ENCODE assay signal across 11 cellular contexts in the genomic region with DNA sequence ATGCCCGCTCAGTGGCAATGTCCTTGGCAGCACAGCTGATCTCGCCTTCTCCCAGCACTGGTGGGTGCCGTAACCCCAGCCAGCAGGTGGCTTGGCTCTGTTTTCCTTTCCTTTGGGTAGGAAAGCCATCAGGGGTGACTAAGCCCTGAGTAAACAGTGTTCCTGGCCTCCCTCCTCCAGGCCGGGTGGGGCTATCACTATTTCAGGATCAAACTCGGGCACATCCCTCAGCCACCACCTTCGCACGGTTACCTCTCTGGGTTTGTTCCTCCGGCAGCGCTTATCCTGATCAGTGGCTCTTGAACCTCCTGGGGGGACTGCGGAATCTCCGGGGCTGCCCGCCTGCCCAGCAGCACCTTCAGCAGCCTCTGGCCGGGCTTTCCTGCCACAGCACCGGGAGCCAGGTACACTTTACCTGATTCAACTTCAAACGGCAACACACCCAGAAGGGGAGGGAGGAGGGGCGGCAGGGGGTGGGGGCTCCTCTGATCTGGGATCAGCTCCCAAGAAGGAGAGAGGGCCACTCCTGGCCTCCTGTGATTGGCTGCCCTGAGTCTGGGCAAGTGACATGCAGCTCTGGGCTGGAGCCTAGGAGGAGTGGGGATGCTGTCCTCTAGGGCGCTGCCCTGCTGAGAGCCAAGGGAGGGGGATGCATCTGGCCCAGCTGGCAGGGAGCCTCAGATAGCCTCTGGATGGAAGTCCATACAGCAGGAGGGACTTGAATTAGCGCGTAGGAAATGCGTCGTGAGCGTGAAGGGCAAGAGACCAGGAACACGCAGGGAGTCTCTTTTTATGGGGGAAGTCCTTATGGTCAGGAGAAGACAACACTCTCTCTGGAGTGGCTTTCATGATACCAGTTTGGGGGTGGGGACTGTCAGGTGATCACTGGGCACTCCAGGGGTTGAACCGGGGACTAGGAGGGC. TPM values are rescaled to one million over a fixed set of nuclear protein-coding genes. Genes with fewer than 3 reads are reported as not detected.
DNase-seq lines count a peak whose midpoint lies in the region; ATAC-seq, FAIRE-seq and TF ChIP-seq lines count a peak whose summit lies in the region.
"Had no signal": no experiment of that assay in that cellular context is flagged by ENCODE, and none has a peak within 500 bp of the region (broad histone marks: within the 10 kb centered on the region; RNA-seq: fewer than 3 reads in every experiment).

A gene with protein sequence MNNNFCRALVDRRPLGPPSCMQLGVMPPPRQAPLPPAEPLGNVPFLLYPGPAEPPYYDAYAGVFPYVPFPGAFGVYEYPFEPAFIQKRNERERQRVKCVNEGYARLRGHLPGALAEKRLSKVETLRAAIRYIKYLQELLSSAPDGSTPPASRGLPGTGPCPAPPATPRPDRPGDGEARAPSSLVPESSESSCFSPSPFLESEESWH (minus strand): TSS at position 353 of the 923 bp plus-strand sequence. CDS start 11,812 bp downstream, outside the sequence.

- TF ChIP-seq EP300 in H1 (IDR thresholded peaks at IDR 0.05; ENCODE audit: borderline replicate concordance in 1 of 2, low read depth in 2 of 2, low read length in 2 of 2) = no peak

- 0 out of 2 replicates have a peak within 1 kb of the TSS, but pooled peaks have one; percentile 9 for H2BK12ac ChIP-seq in H1 (ENCODE audit: low read depth, low read length)
- H2BK12ac ChIP-seq in neuronal stem cell (ENCODE audit: low read length) = no peak within 1 kb of the TSS

- no peak within 1 kb of the TSS for H3K27ac Mint-ChIP-seq in activated T-helper 2 cell treated with anti-CD3 and anti-CD28 coated beads, Interferon-gamma antibody, Interleukin-2, Interleukin-4, amounts not matched to agents 10 μg/mL and 5 μg/mL and 100 μg/mL, durations not matched to agents 14 hours and 24 hours and 36 hours
- H3K27ac Mint-ChIP-seq: stimulated activated naive CD8-positive, alpha-beta T cell treated with anti-CD3 and anti-CD28 coated beads, Interleukin-15, Interleukin-2, amounts not matched to agents 100 ng/mL and 50 ng/mL, for 24 hours had no signal

- H3K18ac ChIP-seq in H1 (ENCODE audit: extremely low read depth, low read length) (peak within 1 kb of the TSS; percentile 51), neuronal stem cell (ENCODE audit: low read length) (peak within 1 kb of the TSS; percentile 82)

- no peak within 1 kb of the TSS for H3K27ac ChIP-seq in H1 (ENCODE audit: low read depth, low read length)
- no peak within 1 kb of the TSS for H3K27ac ChIP-seq in neuronal stem cell (replicated peaks; ENCODE audit: low read length)
- H3K27ac ChIP-seq: heart right ventricle had no signal

- H3K23me2 ChIP-seq in H1 (ENCODE audit: low read depth, low read length) = no peaks in the 10 kb centered on the region

- H3K4me3 ChIP-seq in H1 (ENCODE audit: extremely low read depth in 1 of 4, insufficient read depth in 2 of 4, low read depth in 3 of 4, low read length in 4 of 4) (peak within 1 kb of the TSS in 1 of 4 experiments; percentile 35; a peak in 1 of 8 replicates), neuronal stem cell (ENCODE audit: low read length in 2 of 2) (peak within 1 kb of the TSS in 1 of 2 donors; percentile 53)
- H3K4me3 ChIP-seq: heart right ventricle had no signal

- no peaks in the 10 kb centered on the region for H3K79me2 ChIP-seq in H1 (ENCODE audit: control insufficient read depth in 1 of 2, insufficient read depth in 2 of 2, low read length in 2 of 2)

- intact Hi-C loops in activated T-helper 2 cell treated with anti-CD3 and anti-CD28 coated beads, Interferon-gamma antibody, Interleukin-2, Interleukin-4, amounts not matched to agents 10 μg/mL and 5 μg/mL and 100 μg/mL, durations not matched to agents 14 hours and 24 hours and 36 hours (cut with micrococcal nuclease) = no loop called here

- no peaks in the 10 kb centered on the region for H3K79me1 ChIP-seq in H1 (ENCODE audit: low read depth, low read length)
- no peaks in the 10 kb centered on the region for H3K79me1 ChIP-seq in neuronal stem cell (ENCODE audit: low read depth, low read length)

- peaks cover 6% of the 10 kb centered on the region for H3K4me1 ChIP-seq in ES-I3 (ENCODE audit: insufficient read depth, low read length)
- peaks cover 3 to 11% (median 9%) of the 10 kb centered on the region in 4 experiments for H3K4me1 ChIP-seq in H1 (replicated peaks in 1 of 4; ENCODE audit: control insufficient read depth in 3 of 4, insufficient read depth in 4 of 4, low read length in 3 of 4)
- H3K4me1 ChIP-seq in neuronal stem cell (ENCODE audit: control insufficient read depth in 2 of 2, insufficient read depth in 1 of 2, low read depth in 1 of 2, low read length in 2 of 2) = peaks cover 0 to 6% of the 10 kb centered on the region in 2 donors
- H3K4me1 ChIP-seq: heart right ventricle had no signal

- POLR2A ChIA-PET in H1 (lab: Charles Lee; ENCODE audit: partially characterized antibody) = interaction anchor here (1.0 to 4.3 kb wide), 4 partner anchors 8 to 27 kb away, joined by 3 to 13 read pairs (median 4); partner anchors contain the start of gene TMEM9

- CTCF ChIA-PET in H1 (lab: Charles Lee; ENCODE audit: partially characterized antibody) = interaction anchor here (1.0 to 4.9 kb wide), 10 partner anchors 11 to 178 kb away, joined by 3 to 17 read pairs (median 3); no protein-coding TSS in a partner anchor

- peak within 1 kb of the TSS; percentile 57 for H3K4ac ChIP-seq in H1 (replicated peaks; ENCODE audit: insufficient read length, low read depth, low read length)
- no peak within 1 kb of the TSS for H3K4ac ChIP-seq in neuronal stem cell (ENCODE audit: low read length)

- no peaks in the 10 kb centered on the region for H3K9me3 Mint-ChIP-seq in activated T-helper 2 cell treated with anti-CD3 and anti-CD28 coated beads, Interferon-gamma antibody, Interleukin-2, Interleukin-4, amounts not matched to agents 10 μg/mL and 5 μg/mL and 100 μg/mL, durations not matched to agents 14 hours and 24 hours and 36 hours
- H3K9me3 Mint-ChIP-seq: stimulated activated naive CD8-positive, alpha-beta T cell treated with anti-CD3 and anti-CD28 coated beads, Interleukin-15, Interleukin-2, amounts not matched to agents 100 ng/mL and 50 ng/mL, for 24 hours had no signal

- no peak for TF ChIP-seq CTCF in H1 (IDR thresholded peaks at IDR 0.05; ENCODE audit: control extremely low read depth in 1 of 3, insufficient read depth in 1 of 3, low read depth in 1 of 3, low read length in 3 of 3)

- H2BK120ac ChIP-seq in H1 (replicated peaks; ENCODE audit: low read depth, low read length) (no peak within 1 kb of the TSS), neuronal stem cell (ENCODE audit: low read depth, low read length) (no peak within 1 kb of the TSS)

- H3K9me3 ChIP-seq in ES-I3 (ENCODE audit: control insufficient read depth, insufficient read depth, low read length) = no peaks in the 10 kb centered on the region
- no peaks in the 10 kb centered on the region for H3K9me3 ChIP-seq in H1 (ENCODE audit: insufficient read depth in 2 of 2, low read depth in 1 of 2, low read length in 1 of 2)
- H3K9me3 ChIP-seq in neuronal stem cell (replicated peaks in 1 of 2; ENCODE audit: control insufficient read depth in 2 of 2, insufficient read depth in 1 of 2, low read depth in 1 of 2, low read length in 2 of 2) = no peaks in the 10 kb centered on the region
- H3K9me3 ChIP-seq: heart right ventricle had no signal

- no peak within 1 kb of the TSS for H3K23ac ChIP-seq in H1 (ENCODE audit: insufficient read length)
- H3K23ac ChIP-seq in neuronal stem cell (ENCODE audit: low read depth, low read length, poor library complexity) = no peak within 1 kb of the TSS

- H3K4me3 Mint-ChIP-seq in activated T-helper 2 cell treated with anti-CD3 and anti-CD28 coated beads, Interferon-gamma antibody, Interleukin-2, Interleukin-4, amounts not matched to agents 10 μg/mL and 5 μg/mL and 100 μg/mL, durations not matched to agents 14 hours and 24 hours and 36 hours (ENCODE audit: low read depth) = no peak within 1 kb of the TSS
- H3K4me3 Mint-ChIP-seq: stimulated activated naive CD8-positive, alpha-beta T cell treated with anti-CD3 and anti-CD28 coated beads, Interleukin-15, Interleukin-2, amounts not matched to agents 100 ng/mL and 50 ng/mL, for 24 hours had no signal

- H4K8ac ChIP-seq in H1 (ENCODE audit: extremely low read depth, insufficient read depth, low read length) (no peak within 1 kb of the TSS), neuronal stem cell (ENCODE audit: low read depth, low read length) (no peak within 1 kb of the TSS)

- DNase-seq in NCI-H2196 treated with DMSO at 0.1 percent for 48 hours (lab: John Stamatoyannopoulos, UW; ENCODE audit: unreplicated experiment) (peak; percentile 47), H1 (ENCODE audit: low read depth in 1 of 2, low spot score in 2 of 2) (peak in 1 of 2 experiments; percentile 67), neuronal stem cell (ENCODE audit: low spot score) (no peak), HuH-7 (ENCODE audit: low spot score) (no peak)
- DNase-seq in activated T-helper 2 cell treated with anti-CD3 and anti-CD28 coated beads, Interferon-gamma antibody, Interleukin-2, Interleukin-4, amounts not matched to agents 10 μg/mL and 5 μg/mL and 100 μg/mL, durations not matched to agents 14 hours and 24 hours and 36 hours (ENCODE audit: low spot score) = no peak
- DNase-seq: heart right ventricle had no signal

- ATAC-seq in GM21529 (IDR thresholded peaks at IDR 0.05; ENCODE audit: unreplicated experiment) = no peak
- no peak for ATAC-seq in HG03025 (IDR thresholded peaks at IDR 0.05; ENCODE audit: low FRiP score, unreplicated experiment)
- ATAC-seq: right cardiac atrium had no signal

- H3K56ac ChIP-seq in H1 (replicated peaks; ENCODE audit: insufficient read length, low read depth, low read length) = peak within 1 kb of the TSS; percentile 17

- H3K14ac ChIP-seq in H1 (ENCODE audit: insufficient read length) (no peak within 1 kb of the TSS), neuronal stem cell (ENCODE audit: low read length) (peak within 1 kb of the TSS; percentile 78)

- H3K27me3 ChIP-seq in H1 (replicated peaks in 1 of 4; ENCODE audit: control insufficient read depth in 3 of 4, extremely low read depth in 1 of 4, insufficient read depth in 3 of 4, low read length in 3 of 4) (no peaks in the 10 kb centered on the region; a peak in 1 of 7 replicates), neuronal stem cell (ENCODE audit: control insufficient read depth in 3 of 3, insufficient read depth in 3 of 3, low read depth in 1 of 3, low read length in 3 of 3) (peaks cover 0 to 46% (median 0%) of the 10 kb centered on the region in 3 experiments)

- TF ChIP-seq RAD21 in H1 (IDR thresholded peaks at IDR 0.05 in 1 of 2, conservative IDR thresholded peaks at IDR 0.05 in 1 of 2; ENCODE audit: low read depth in 2 of 2, low read length in 2 of 2) = no peak

- H3K36me3 Mint-ChIP-seq in activated T-helper 2 cell treated with anti-CD3 and anti-CD28 coated beads, Interferon-gamma antibody, Interleukin-2, Interleukin-4, amounts not matched to agents 10 μg/mL and 5 μg/mL and 100 μg/mL, durations not matched to agents 14 hours and 24 hours and 36 hours (ENCODE audit: low read depth) = no peaks in the 10 kb centered on the region

- no peaks in the 10 kb centered on the region for H3K4me1 Mint-ChIP-seq in activated T-helper 2 cell treated with anti-CD3 and anti-CD28 coated beads, Interferon-gamma antibody, Interleukin-2, Interleukin-4, amounts not matched to agents 10 μg/mL and 5 μg/mL and 100 μg/mL, durations not matched to agents 14 hours and 24 hours and 36 hours (ENCODE audit: low read depth)

- FAIRE-seq in H1 (lab: Jason Lieb, UNC) = no peak

- peaks cover 5% of the 10 kb centered on the region for H3K27me3 Mint-ChIP-seq in activated T-helper 2 cell treated with anti-CD3 and anti-CD28 coated beads, Interferon-gamma antibody, Interleukin-2, Interleukin-4, amounts not matched to agents 10 μg/mL and 5 μg/mL and 100 μg/mL, durations not matched to agents 14 hours and 24 hours and 36 hours (ENCODE audit: low read depth)

- H3K36me3 ChIP-seq in ES-I3 (ENCODE audit: insufficient read depth, low read length) (no peaks in the 10 kb centered on the region), H1 (ENCODE audit: control insufficient read depth in 2 of 4, insufficient read depth in 4 of 4, low read length in 3 of 4) (no peaks in the 10 kb centered on the region), neuronal stem cell (replicated peaks in 1 of 2; ENCODE audit: control insufficient read depth in 2 of 2, insufficient read depth in 2 of 2, low read length in 2 of 2) (no peaks in the 10 kb centered on the region)
- H3K36me3 ChIP-seq: heart right ventricle had no signal

- H3K9ac ChIP-seq in ES-I3 (ENCODE audit: low read depth, low read length) (peak within 1 kb of the TSS; percentile 28; the same call in 1 of the 2 replicates), H1 (replicated peaks in 1 of 4; ENCODE audit: extremely low read depth in 1 of 4, low read depth in 3 of 4, low read length in 3 of 4) (no peak within 1 kb of the TSS), neuronal stem cell (ENCODE audit: low read depth, low read length, poor library complexity) (no peak within 1 kb of the TSS)

- H2AK5ac ChIP-seq in H1 (ENCODE audit: low read depth, low read length) (no peak within 1 kb of the TSS), neuronal stem cell (ENCODE audit: low read depth, low read length) (peak within 1 kb of the TSS; percentile 96)

- peak within 1 kb of the TSS; percentile 61; the same call in 1 of the 2 replicates for H2BK15ac ChIP-seq in H1 (ENCODE audit: low read length)
- H2BK15ac ChIP-seq in neuronal stem cell (ENCODE audit: low read length) = no peak within 1 kb of the TSS

- WGBS in H1 (ENCODE audit: extremely low coverage in 1 of 2, insufficient coverage in 1 of 2, insufficient read length in 1 of 2, insufficient replicate concordance in 2 of 2, low coverage in 1 of 2, low lambda C conversion rate in 2 of 2, missing lambda C conversion rate in 1 of 2), 2 experiments = 63% methylated on average over 21 of the region's 24 CpGs; no CpG with 5 or more reads in 1 of the 2 experiments
- WGBS in neuronal stem cell (ENCODE audit: extremely low coverage in 2 of 2, insufficient read length in 2 of 2, insufficient replicate concordance in 1 of 2), 2 donors = no CpG with 5 or more reads among the region's 24 CpGs

- no peak within 1 kb of the TSS for H2BK5ac ChIP-seq in H1 (ENCODE audit: low read depth, low read length)
- no peak within 1 kb of the TSS for H2BK5ac ChIP-seq in neuronal stem cell (ENCODE audit: low read length)

- H2BK20ac ChIP-seq in H1 (ENCODE audit: low read length) = no peak within 1 kb of the TSS

- no peaks in the 10 kb centered on the region for H4K20me1 ChIP-seq in H1 (replicated peaks in 1 of 2; ENCODE audit: control insufficient read depth in 1 of 2, insufficient read depth in 2 of 2, low read length in 2 of 2)

- H4K91ac ChIP-seq in H1 (replicated peaks; ENCODE audit: insufficient read length, low read length) = no peak within 1 kb of the TSS
- H4K91ac ChIP-seq in neuronal stem cell (ENCODE audit: low read depth, low read length, poor library complexity) = no peak within 1 kb of the TSS

- H3K4me2 ChIP-seq in H1 (ENCODE audit: insufficient read depth in 1 of 2, low read depth in 2 of 2, low read length in 2 of 2) (peak within 1 kb of the TSS; percentile 1 to 58; a peak in 3 of 4 replicates), neuronal stem cell (ENCODE audit: insufficient read depth, low read length, poor library complexity, severe bottlenecking) (no peak within 1 kb of the TSS)

- H2AFZ ChIP-seq in H1 (ENCODE audit: low read length) (peak within 1 kb of the TSS; percentile 74; the same call in 1 of the 2 replicates), neuronal stem cell (ENCODE audit: low read length) (no peak within 1 kb of the TSS)

- no peak within 1 kb of the TSS for H4K5ac ChIP-seq in H1 (ENCODE audit: insufficient read length, low read depth, low read length)

- TF ChIP-seq POLR2A in H1 (IDR thresholded peaks at IDR 0.05; ENCODE audit: control extremely low read depth in 1 of 2, low read depth in 2 of 2, low read length in 2 of 2) = no peak

RNA-seq across cellular contexts. Expression of the gene that starts here (rescaled TPM):
- total RNA-seq in H1 (2021; fragmentation: NEBNext Ultra II Directional; extraction: Animal tissue kit (Norgen Biotek cat#: 25700)) = 0.41 and 0.44 TPM in 2 replicates
- 0.29 and 0.31 TPM in 2 replicates for polyA plus RNA-seq in H1 (2011; rRNA removed)
- 0.13 TPM for polyA plus RNA-seq in H1 (2011; cell fraction: cytosol; rRNA removed)
- polyA plus RNA-seq in H1 (2011; cell fraction: nucleus; rRNA removed) = 0.33 TPM
- 0.21 to 0.52 TPM (median 0.34 TPM) in 4 replicates for polyA plus RNA-seq in H1 (2012, experiment 1 of 2)
- polyA plus RNA-seq in H1 (2012, experiment 2 of 2) = 0.30 TPM
- 0.10 TPM for polyA plus RNA-seq in H1 (2013, experiment 1 of 2)
- 0.09 TPM for polyA plus RNA-seq in H1 (2013, experiment 2 of 2)
- polyA minus RNA-seq in H1 (2011; rRNA and poly(A)+ RNA removed) = not detected in 2 replicates
- polyA minus RNA-seq in H1 (2011; cell fraction: cytosol; rRNA and poly(A)+ RNA removed) = not detected
- polyA minus RNA-seq in H1 (2011; cell fraction: nucleus; rRNA and poly(A)+ RNA removed) = 0.40 TPM
- 0.04 TPM for polyA plus RNA-seq in neuronal stem cell (2013, experiment 1 of 2)
- polyA plus RNA-seq in neuronal stem cell (2013, experiment 2 of 2) = 0.03 TPM
- total RNA-seq in activated T-helper 2 cell treated with anti-CD3 and anti-CD28 coated beads, Interferon-gamma antibody, Interleukin-2, Interleukin-4, amounts not matched to agents 10 μg/mL and 5 μg/mL and 100 μg/mL, durations not matched to agents 14 hours and 24 hours and 36 hours = not detected in 2 replicates
- total RNA-seq: heart right ventricle, right cardiac atrium had no signal
- polyA plus RNA-seq: heart right ventricle, right cardiac atrium had no signal
